Comparison of ENCODE assay signal across 10 cellular contexts in the genomic region with DNA sequence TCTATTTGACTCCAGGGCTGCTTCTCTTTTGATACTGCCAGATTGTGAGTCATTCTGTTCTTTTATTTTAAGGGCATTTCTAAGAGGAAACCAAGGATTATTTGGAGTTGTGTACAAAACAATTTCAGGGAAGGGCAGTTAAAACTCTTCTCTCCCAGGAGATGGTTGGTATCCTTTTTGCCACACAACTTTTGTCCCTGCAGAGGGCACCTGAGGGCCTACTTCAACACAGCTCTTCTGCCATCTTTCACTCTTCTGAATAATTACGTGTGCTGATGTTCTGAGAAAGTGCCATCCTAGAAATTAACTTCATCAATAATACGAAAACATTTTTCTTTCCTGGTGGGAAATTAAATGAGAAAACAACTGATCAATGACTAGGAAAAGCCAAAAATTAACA.
DNase-seq lines count a peak whose midpoint lies in the region; ATAC-seq and TF ChIP-seq lines count a peak whose summit lies in the region.
"Had no signal": no experiment of that assay in that cellular context is flagged by ENCODE, and none has a peak within 500 bp of the region (broad histone marks: within the 10 kb centered on the region; RNA-seq: fewer than 3 reads in every experiment).

No MANE protein-coding gene starts in this region.

- H3K27ac ChIP-seq in A673 (ENCODE audit: low read depth, low read length, poor library complexity, severe bottlenecking) (no peak overlapping the region), OCI-LY7 (ENCODE audit: low read depth, low read length, poor library complexity, severe bottlenecking) (no peak overlapping the region), tibial nerve (no peak overlapping the region)

- no peaks in the 10 kb centered on the region for H3K27me3 ChIP-seq in A673 (replicated peaks; ENCODE audit: insufficient read depth, low read depth, low read length, poor library complexity)
- H3K27me3 ChIP-seq in tibial nerve, result no peaks in the 10 kb centered on the region

- H2AFZ ChIP-seq in OCI-LY7 (ENCODE audit: low read length), result no peak overlapping the region

- BruUV-seq in A673 (replicated peaks; lab: Mats Ljungman, UMichigan) (no TSS peak), OCI-LY7 (replicated peaks; lab: Mats Ljungman, UMichigan) (no TSS peak)

- POLR2A ChIA-PET in A673 (lab: Charles Lee; ENCODE audit: low non-redundant PET) (no interaction called here), OCI-LY7 (lab: Charles Lee) (no interaction called here)

- H3K36me3 ChIP-seq in A673 (ENCODE audit: insufficient read depth, low read length, poor library complexity, severe bottlenecking), result no peaks in the 10 kb centered on the region
- H3K36me3 ChIP-seq in OCI-LY7 (ENCODE audit: insufficient read depth, low read length), result no peaks in the 10 kb centered on the region
- no peaks in the 10 kb centered on the region for H3K36me3 ChIP-seq in tibial nerve

- CTCF ChIA-PET in A673 (lab: Charles Lee) (no interaction called here), OCI-LY7 (lab: Charles Lee; ENCODE audit: unreplicated experiment) (no interaction called here)

- WGBS in tibial nerve, 2 donors, result 71 to 72% methylated on average over 2 of the region's 2 CpGs

- H3K4me3 ChIP-seq in A673 (ENCODE audit: low read depth, low read length, poor library complexity, severe bottlenecking) (no peak overlapping the region), OCI-LY7 (ENCODE audit: low read depth, low read length, poor library complexity, severe bottlenecking) (no peak overlapping the region), fibroblast of mammary gland (ENCODE audit: control insufficient read depth, low read depth, low read length) (no peak overlapping the region), tibial nerve (no peak overlapping the region)

- no peaks in the 10 kb centered on the region for H3K79me2 ChIP-seq in OCI-LY7 (ENCODE audit: insufficient read depth, low read depth, low read length)

- intact Hi-C loops in A673 (cut with micrococcal nuclease; ENCODE audit: unreplicated experiment) (no loop called here), OCI-LY7 (cut with micrococcal nuclease; ENCODE audit: unreplicated experiment) (no loop called here)

- TF ChIP-seq CTCF in A673 (conservative IDR thresholded peaks at IDR 0.05; ENCODE audit: low read depth, low read length) (peak; percentile 26; the same call in 1 of the 2 replicates), OCI-LY7 (conservative IDR thresholded peaks at IDR 0.05; ENCODE audit: low read length) (peak; percentile 61), fibroblast of mammary gland (conservative IDR thresholded peaks at IDR 0.05; ENCODE audit: control insufficient read depth, insufficient read depth, low read depth, low read length) (peak; percentile 25), tibial nerve (IDR thresholded peaks at IDR 0.05) (peak in 1 of 5 experiments; percentile 2)

- H3K4me2 ChIP-seq in OCI-LY7 (ENCODE audit: low read length), result no peak overlapping the region

- H3K9me2 ChIP-seq in OCI-LY7 (ENCODE audit: insufficient read depth, low read length), result no peaks in the 10 kb centered on the region

- H3K4me1 ChIP-seq in A673 (ENCODE audit: insufficient read depth, low read length, poor library complexity, severe bottlenecking) (no peaks in the 10 kb centered on the region), OCI-LY7 (ENCODE audit: insufficient read depth, low read length, poor library complexity, severe bottlenecking) (no peaks in the 10 kb centered on the region), tibial nerve (no peaks in the 10 kb centered on the region)

- TF ChIP-seq POLR2A in tibial nerve (IDR thresholded peaks at IDR 0.05), result no peak

- DNase-seq in A673 (ENCODE audit: low spot score), result peak; percentile 7
- peak; percentile 20 for DNase-seq in GM03348 (ENCODE audit: low spot score)
- peak; percentile 18 for DNase-seq in OCI-LY7 (ENCODE audit: low spot score)
- DNase-seq in fibroblast of mammary gland (ENCODE audit: low read depth), result peak; percentile 16
- no peak for DNase-seq in tibial nerve (ENCODE audit: low spot score in 2 of 2)
- no peak for DNase-seq in T-helper 9 cell
- DNase-seq: erythroblast, NCI-H2107 had no signal

- ATAC-seq in HG02798 (IDR thresholded peaks at IDR 0.05; ENCODE audit: poor library complexity, unreplicated experiment) (no peak), HG03460 (IDR thresholded peaks at IDR 0.05; ENCODE audit: unreplicated experiment) (no peak)

- H4K20me1 ChIP-seq in OCI-LY7 (ENCODE audit: insufficient read depth, low read length), result no peaks in the 10 kb centered on the region

- TF ChIP-seq EP300 in tibial nerve (IDR thresholded peaks at IDR 0.05), result no peak

- no peaks in the 10 kb centered on the region for H3K9me3 ChIP-seq in A673 (ENCODE audit: low read depth, low read length, poor library complexity, severe bottlenecking)
- no peaks in the 10 kb centered on the region for H3K9me3 ChIP-seq in OCI-LY7 (ENCODE audit: low read length)
- no peaks in the 10 kb centered on the region for H3K9me3 ChIP-seq in tibial nerve

Comparison
In these comparisons a context has a peak if more than half of its experiments do, and no peak if none do; other contexts are left out.
1. DNase-seq: peak in A673 (single experiment), GM03348 (single experiment), OCI-LY7 (single experiment) and fibroblast of mammary gland (single experiment); none in tibial nerve (0 of 2) and T-helper 9 cell (single experiment).